In the genomic region with DNA sequence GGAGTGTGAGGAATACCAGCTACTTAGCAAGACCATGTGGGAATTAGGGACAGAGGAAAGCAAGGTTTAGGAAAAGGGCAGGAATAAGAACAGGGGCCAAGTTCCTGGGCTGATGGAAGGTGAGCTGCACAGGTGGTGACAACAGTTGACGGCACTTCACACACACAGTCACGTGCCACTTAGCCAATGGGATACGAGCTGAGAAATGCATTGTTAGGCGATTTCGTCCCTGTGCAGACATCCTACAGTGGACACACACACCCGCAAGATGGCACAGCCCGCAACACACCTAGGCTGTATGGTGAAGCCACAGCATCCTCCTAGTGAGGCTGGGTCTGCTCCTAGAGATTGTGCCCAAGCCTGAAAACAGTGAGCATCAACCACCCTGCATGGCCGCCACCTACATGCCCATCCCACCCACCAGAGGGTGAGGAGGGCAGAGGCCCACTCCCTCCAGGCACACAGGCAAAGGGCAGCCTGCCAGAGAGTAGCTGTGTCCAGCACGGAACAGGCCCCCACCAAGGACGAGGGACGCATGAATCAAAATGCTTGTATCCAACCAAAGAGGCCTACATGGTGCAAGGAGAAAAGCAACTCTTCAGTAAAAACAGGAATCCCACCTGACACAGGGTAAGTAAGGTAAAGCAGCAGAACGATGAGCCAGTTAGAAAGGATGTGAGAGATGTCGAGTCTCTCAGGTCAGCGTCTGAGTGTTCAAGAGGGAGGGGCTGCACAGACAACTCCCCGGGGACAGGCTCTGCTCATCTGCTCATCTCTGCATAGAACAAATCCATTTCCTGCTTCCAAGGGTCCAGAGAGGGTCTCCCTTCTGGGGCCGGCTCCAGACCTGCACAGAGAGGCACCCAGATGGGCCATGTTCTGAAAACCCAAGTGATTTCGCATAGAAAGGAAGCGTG, we compare ENCODE assay signal across 1 cellular context.
TF ChIP-seq lines count a peak whose summit lies in the region.

No MANE protein-coding gene starts in this region.

TF ChIP-seq in H1, 55 proteins besides CTCF, POLR2A, EP300 and RAD21:
- TF ChIP-seq NANOG (IDR thresholded peaks at IDR 0.05; ENCODE audit: insufficient read depth, low read depth, low read length, poor library complexity, severe bottlenecking) (no peak), TAF7 (optimal IDR thresholded peaks at IDR 0.05; ENCODE audit: borderline replicate concordance, low read depth, low read length) (no peak), GTF2F1 (IDR thresholded peaks at IDR 0.05; ENCODE audit: borderline replicate concordance, low read depth, low read length) (no peak), KDM5A (IDR thresholded peaks at IDR 0.05; ENCODE audit: low read length) (no peak), SUZ12 (IDR thresholded peaks at IDR 0.05; ENCODE audit: low read length) (no peak), SRF (IDR thresholded peaks at IDR 0.05; ENCODE audit: low read depth, low read length) (no peak)
